ENCODE assay signal across 27 cellular contexts in the genomic region with DNA sequence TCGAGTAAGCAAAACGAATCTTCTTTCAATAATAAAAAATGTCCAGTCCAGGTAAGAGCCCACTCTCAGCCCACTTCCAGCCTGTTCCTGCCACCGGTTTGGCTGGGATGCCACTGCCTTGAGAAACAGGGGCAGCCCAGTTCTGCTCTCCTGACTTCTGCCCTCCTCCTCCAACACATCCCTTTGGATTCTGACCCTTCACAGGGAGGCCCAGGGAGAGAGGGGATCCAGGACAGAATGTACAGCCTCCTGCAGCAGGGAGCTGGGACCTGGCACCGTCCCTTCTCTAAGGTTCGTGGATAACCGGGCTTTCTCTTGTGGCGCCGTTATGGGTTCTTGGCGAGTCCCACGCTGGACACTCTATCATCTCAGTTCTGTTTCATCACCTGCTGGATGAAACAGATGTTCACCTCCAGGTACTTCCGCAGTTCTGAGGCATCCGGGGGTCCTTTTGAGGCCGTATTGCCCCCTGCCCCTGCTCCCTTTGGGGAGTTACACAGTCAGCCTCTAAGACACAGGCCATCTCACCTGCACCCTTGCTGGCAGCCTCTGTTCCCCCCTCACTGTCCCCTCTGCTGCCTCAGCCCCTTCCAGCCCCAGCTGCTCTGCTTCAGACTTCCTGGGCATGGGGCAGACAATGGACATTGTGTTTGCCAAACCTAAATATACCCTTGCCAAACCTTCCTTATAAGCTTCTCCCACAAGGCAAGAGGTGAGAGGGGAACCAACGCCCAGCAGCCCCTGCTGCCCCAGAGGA.
DNase-seq lines count a peak whose midpoint lies in the region; ATAC-seq and TF ChIP-seq lines count a peak whose summit lies in the region.
"Had no signal": no experiment of that assay in that cellular context is flagged by ENCODE, and none has a peak within 500 bp of the region (broad histone marks: within the 10 kb centered on the region; RNA-seq: fewer than 3 reads in every experiment).

No MANE protein-coding gene starts in this region.

- no peak overlapping the region for H2AFZ ChIP-seq in PC-3 (ENCODE audit: low read length)
- H2AFZ ChIP-seq: GM23248 had no signal

- intact Hi-C loops in PC-3 (cut with micrococcal nuclease): no loop called here
- intact Hi-C loops in colonic mucosa (cut with DNase I): no loop called here
- intact Hi-C loops in thyroid gland (cut with DNase I): no loop called here
- intact Hi-C loops in left ventricle myocardium superior (cut with micrococcal nuclease): no loop called here

- no peaks in the 10 kb centered on the region for H3K9me3 ChIP-seq in PC-3 (ENCODE audit: low read length)
- H3K9me3 ChIP-seq in colonic mucosa: no peaks in the 10 kb centered on the region
- H3K9me3 ChIP-seq in lung (ENCODE audit: control insufficient read depth in 2 of 2, insufficient read depth in 1 of 2, low read length in 1 of 2): no peaks in the 10 kb centered on the region
- no peaks in the 10 kb centered on the region for H3K9me3 ChIP-seq in thyroid gland
- H3K9me3 ChIP-seq: A549, Caco-2, Peyer's patch had no signal

- H3K36me3 ChIP-seq in PC-3 (ENCODE audit: low read depth, low read length) (no peaks in the 10 kb centered on the region), colonic mucosa (no peaks in the 10 kb centered on the region), lung (ENCODE audit: control insufficient read depth in 2 of 2, insufficient read depth in 2 of 2, low read length in 2 of 2) (no peaks in the 10 kb centered on the region), thyroid gland (no peaks in the 10 kb centered on the region)
- H3K36me3 ChIP-seq: Peyer's patch had no signal

- no peak for TF ChIP-seq POLR2A in thyroid gland (IDR thresholded peaks at IDR 0.05)

- no peaks in the 10 kb centered on the region for H3K9me2 ChIP-seq in PC-3 (replicated peaks; ENCODE audit: low read length)

- no TSS peak for BruUV-seq in PC-3 (replicated peaks; lab: Mats Ljungman, UMichigan)

- DNase-seq in PC-3 (no peak), colonic mucosa (peak; percentile 11), lung (ENCODE audit: low spot score) (peak; percentile 18), thyroid gland (no peak), DMS153 treated with DMSO at 0.1 percent for 48 hours (lab: John Stamatoyannopoulos, UW; ENCODE audit: unreplicated experiment) (no peak), left ventricle myocardium superior (no peak)
- DNase-seq: AML-193, DMS79, EL, GDM1, GM23248, H7, Kasumi-1, NCI-H1105, NCI-H146, NCI-H2029, NCI-H526, NCI-H82, SHP77 treated with DMSO at 0.1 percent for 48 hours had no signal

- no peaks in the 10 kb centered on the region for H4K20me1 ChIP-seq in PC-3 (ENCODE audit: low read length)

- H3K4me1 ChIP-seq in PC-3 (ENCODE audit: insufficient read depth, low read length) (peaks cover 9% of the 10 kb centered on the region), colonic mucosa (no peaks in the 10 kb centered on the region), lung (ENCODE audit: control insufficient read depth in 2 of 2, insufficient read depth in 2 of 2, low read length in 2 of 2) (peaks cover 0 to 3% of the 10 kb centered on the region in 2 donors), thyroid gland (peaks cover 35 to 64% of the 10 kb centered on the region in 2 donors)
- H3K4me1 ChIP-seq: A549, Caco-2, Peyer's patch had no signal

- no peak overlapping the region for H3K4me3 ChIP-seq in PC-3 (ENCODE audit: low read length)
- no peak overlapping the region for H3K4me3 ChIP-seq in colonic mucosa
- H3K4me3 ChIP-seq in lung: no peak overlapping the region
- no peak overlapping the region for H3K4me3 ChIP-seq in thyroid gland (replicated peaks in 1 of 3)
- H3K4me3 ChIP-seq: A549, GM12878, GM23248, K562, Peyer's patch, SK-N-MC had no signal

- H3K4me2 ChIP-seq in PC-3 (ENCODE audit: low read length): no peak overlapping the region
- H3K4me2 ChIP-seq: A549 had no signal

- POLR2A ChIA-PET in PC-3 (lab: Charles Lee; ENCODE audit: unreplicated experiment): no interaction called here

- H3K9ac ChIP-seq in PC-3 (ENCODE audit: low read length): no peak overlapping the region
- H3K9ac ChIP-seq in colonic mucosa (ENCODE audit: low read depth in 2 of 2, low read length in 2 of 2): no peak overlapping the region
- H3K9ac ChIP-seq: GM23248 had no signal

- H3K79me2 ChIP-seq in PC-3 (ENCODE audit: low read length): no peaks in the 10 kb centered on the region

- H3K27me3 ChIP-seq in PC-3 (ENCODE audit: low read length) (no peaks in the 10 kb centered on the region), colonic mucosa (no peaks in the 10 kb centered on the region), lung (ENCODE audit: control insufficient read depth, insufficient read depth) (no peaks in the 10 kb centered on the region), thyroid gland (no peaks in the 10 kb centered on the region)
- H3K27me3 ChIP-seq: Peyer's patch had no signal

- no peaks in the 10 kb centered on the region for H3F3A ChIP-seq in PC-3 (ENCODE audit: low read length, unreplicated experiment)

- TF ChIP-seq CTCF in PC-3 (conservative IDR thresholded peaks at IDR 0.05; ENCODE audit: low read depth, low read length) (no peak), colonic mucosa (IDR thresholded peaks at IDR 0.05) (no peak), lung (IDR thresholded peaks at IDR 0.05; ENCODE audit: control extremely low read depth, extremely low read depth) (no peak), thyroid gland (IDR thresholded peaks at IDR 0.05) (no peak)

- 88 to 91% methylated on average over 14 of the region's 14 CpGs for WGBS in lung, 2 donors
- 89% methylated on average over 14 of the region's 14 CpGs for WGBS in thyroid gland, 2 donors

- ATAC-seq in PC-3: peak; percentile 6; the same call in 1 of the 2 replicates
- no peak for ATAC-seq in lung (ENCODE audit: insufficient read depth, low FRiP score)
- ATAC-seq in HG02798 (IDR thresholded peaks at IDR 0.05; ENCODE audit: poor library complexity, unreplicated experiment): no peak
- no peak for ATAC-seq in left ventricle myocardium superior
- ATAC-seq: A549; CD8-positive, alpha-beta T cell; GM12878; K562 had no signal

- no peak overlapping the region for H3K27ac ChIP-seq in PC-3 (ENCODE audit: low read length)
- no peak overlapping the region for H3K27ac ChIP-seq in colonic mucosa
- no peak overlapping the region for H3K27ac ChIP-seq in lung (ENCODE audit: low read depth in 1 of 2, low read length in 1 of 2)
- peak overlapping the region in 2 of 3 donors; percentile 26 to 34 for H3K27ac ChIP-seq in thyroid gland
- H3K27ac ChIP-seq: A549, GM23248, Peyer's patch, SK-N-MC had no signal

- CTCF ChIA-PET in PC-3 (lab: Charles Lee): interaction anchor here (0.6 kb wide), 1 partner anchor 187 kb away, joined by 3 read pairs; no protein-coding TSS in a partner anchor

Comparison
In these comparisons a context has a peak if more than half of its experiments do, and no peak if none do; other contexts are left out.
1. DNase-seq: peak in colonic mucosa (single experiment) and lung (single experiment); none in PC-3 (single experiment), thyroid gland (0 of 2), DMS153 treated with DMSO at 0.1 percent for 48 hours (single experiment) and left ventricle myocardium superior (single experiment).
2. H3K27ac ChIP-seq: peak in thyroid gland (2 of 3); none in PC-3 (single experiment), colonic mucosa (single experiment) and lung (0 of 2).